ENCODE assay signal across 1 cellular context in the genomic region with DNA sequence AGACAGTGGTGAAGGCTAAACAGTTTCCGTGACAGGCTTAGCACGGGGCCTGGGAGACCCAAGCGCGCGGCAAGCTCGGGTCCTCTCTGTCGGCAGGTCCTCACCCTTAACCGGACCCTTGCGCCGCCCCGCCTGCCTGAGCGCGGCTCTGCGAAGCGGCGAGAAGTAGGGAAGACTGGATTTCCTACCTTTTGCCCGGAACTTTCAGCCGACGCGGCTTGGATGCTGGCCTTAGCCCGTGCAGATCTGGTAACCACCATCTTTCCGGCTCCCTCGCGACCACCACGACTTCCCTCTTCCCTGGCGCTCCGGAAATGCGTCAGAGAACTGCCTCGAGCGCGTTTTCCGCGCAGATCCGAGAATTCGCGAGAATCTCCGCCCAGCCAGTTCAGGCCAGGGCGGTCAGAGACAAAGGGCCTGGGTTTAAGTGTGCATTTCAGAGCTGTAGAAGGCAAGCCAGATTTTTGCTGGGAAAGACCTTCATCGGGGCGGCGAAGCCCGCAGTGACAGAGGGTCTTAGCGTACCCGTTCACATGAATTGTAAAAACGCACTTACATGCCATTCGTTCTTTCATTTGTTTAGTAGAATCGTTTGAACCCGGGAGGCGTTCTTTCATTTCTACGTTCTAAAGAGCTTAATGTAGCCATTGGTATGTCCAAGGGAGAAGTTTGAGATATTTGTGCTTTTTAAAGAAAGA.
TF ChIP-seq lines count a peak whose summit lies in the region.

A gene with protein sequence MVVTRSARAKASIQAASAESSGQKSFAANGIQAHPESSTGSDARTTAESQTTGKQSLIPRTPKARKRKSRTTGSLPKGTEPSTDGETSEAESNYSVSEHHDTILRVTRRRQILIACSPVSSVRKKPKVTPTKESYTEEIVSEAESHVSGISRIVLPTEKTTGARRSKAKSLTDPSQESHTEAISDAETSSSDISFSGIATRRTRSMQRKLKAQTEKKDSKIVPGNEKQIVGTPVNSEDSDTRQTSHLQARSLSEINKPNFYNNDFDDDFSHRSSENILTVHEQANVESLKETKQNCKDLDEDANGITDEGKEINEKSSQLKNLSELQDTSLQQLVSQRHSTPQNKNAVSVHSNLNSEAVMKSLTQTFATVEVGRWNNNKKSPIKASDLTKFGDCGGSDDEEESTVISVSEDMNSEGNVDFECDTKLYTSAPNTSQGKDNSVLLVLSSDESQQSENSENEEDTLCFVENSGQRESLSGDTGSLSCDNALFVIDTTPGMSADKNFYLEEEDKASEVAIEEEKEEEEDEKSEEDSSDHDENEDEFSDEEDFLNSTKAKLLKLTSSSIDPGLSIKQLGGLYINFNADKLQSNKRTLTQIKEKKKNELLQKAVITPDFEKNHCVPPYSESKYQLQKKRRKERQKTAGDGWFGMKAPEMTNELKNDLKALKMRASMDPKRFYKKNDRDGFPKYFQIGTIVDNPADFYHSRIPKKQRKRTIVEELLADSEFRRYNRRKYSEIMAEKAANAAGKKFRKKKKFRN (minus strand): TSS at position 318 of the 698 bp plus-strand sequence. CDS start 58 bp downstream, at position 260.

TF ChIP-seq in HepG2, 621 proteins besides CTCF, POLR2A, EP300 and RAD21 (continued from another document and continues in another):
- TF ChIP-seq, protein P1, sequence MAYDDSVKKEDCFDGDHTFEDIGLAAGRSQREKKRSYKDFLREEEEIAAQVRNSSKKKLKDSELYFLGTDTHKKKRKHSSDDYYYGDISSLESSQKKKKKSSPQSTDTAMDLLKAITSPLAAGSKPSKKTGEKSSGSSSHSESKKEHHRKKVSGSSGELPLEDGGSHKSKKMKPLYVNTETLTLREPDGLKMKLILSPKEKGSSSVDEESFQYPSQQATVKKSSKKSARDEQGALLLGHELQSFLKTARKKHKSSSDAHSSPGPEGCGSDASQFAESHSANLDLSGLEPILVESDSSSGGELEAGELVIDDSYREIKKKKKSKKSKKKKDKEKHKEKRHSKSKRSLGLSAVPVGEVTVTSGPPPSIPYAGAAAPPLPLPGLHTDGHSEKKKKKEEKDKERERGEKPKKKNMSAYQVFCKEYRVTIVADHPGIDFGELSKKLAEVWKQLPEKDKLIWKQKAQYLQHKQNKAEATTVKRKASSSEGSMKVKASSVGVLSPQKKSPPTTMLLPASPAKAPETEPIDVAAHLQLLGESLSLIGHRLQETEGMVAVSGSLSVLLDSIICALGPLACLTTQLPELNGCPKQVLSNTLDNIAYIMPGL (CRISPR knock-in tag; IDR thresholded peaks at IDR 0.05; ENCODE audit: borderline replicate concordance in 1 of 2, low read depth in 1 of 2): peak; percentile 73 to 84; a peak in 3 of 4 replicates
- TF ChIP-seq TAF1 (CRISPR knock-in tag; IDR thresholded peaks at IDR 0.05) (peak; percentile 96), ZNF337 (CRISPR knock-in tag; IDR thresholded peaks at IDR 0.05; ENCODE audit: borderline replicate concordance, low read depth) (peak; percentile 81; the same call in 1 of the 2 replicates), MED13 (CRISPR knock-in tag; IDR thresholded peaks at IDR 0.05) (peak; percentile 80; the same call in 1 of the 2 replicates), ZIK1 (CRISPR knock-in tag; IDR thresholded peaks at IDR 0.05; ENCODE audit: borderline replicate concordance, low read depth) (no peak), ASH2L (IDR thresholded peaks at IDR 0.05; ENCODE audit: insufficient read length, low read depth, low read length) (peak; percentile 84), DMAP1 (CRISPR knock-in tag; IDR thresholded peaks at IDR 0.05) (peak; percentile 89), ZNF616 (CRISPR knock-in tag; IDR thresholded peaks at IDR 0.05; ENCODE audit: low read depth) (no peak), TBL1XR1 (IDR thresholded peaks at IDR 0.05; ENCODE audit: borderline replicate concordance, low read length, partially characterized antibody) (no peak), REL (CRISPR knock-in tag; conservative IDR thresholded peaks at IDR 0.05) (peak; percentile 65; the same call in 1 of the 2 replicates), ZNF468 (CRISPR knock-in tag; IDR thresholded peaks at IDR 0.05) (0 out of 2 replicates have a peak, but pooled peaks have one; percentile 6), ZNF350 (CRISPR knock-in tag; IDR thresholded peaks at IDR 0.05; ENCODE audit: borderline replicate concordance, low read depth) (peak; percentile 81; the same call in 1 of the 2 replicates), PHF21A (CRISPR knock-in tag; IDR thresholded peaks at IDR 0.05) (no peak; the same call in 1 of the 2 replicates), EHMT2 (IDR thresholded peaks at IDR 0.05; ENCODE audit: borderline replicate concordance, low read depth, low read length) (no peak), NRL (CRISPR knock-in tag; IDR thresholded peaks at IDR 0.05; ENCODE audit: borderline replicate concordance) (no peak), CCDC6 (CRISPR knock-in tag; IDR thresholded peaks at IDR 0.05) (peak; percentile 73; the same call in 1 of the 2 replicates), ZNF326 (CRISPR knock-in tag; IDR thresholded peaks at IDR 0.05; ENCODE audit: borderline replicate concordance) (no peak), ZFP36 (IDR thresholded peaks at IDR 0.05; ENCODE audit: borderline replicate concordance, low read depth, low read length, partially characterized antibody) (no peak), ZNF430 (CRISPR knock-in tag; IDR thresholded peaks at IDR 0.05) (peak; percentile 53; the same call in 1 of the 2 replicates), ARNTL (CRISPR knock-in tag; IDR thresholded peaks at IDR 0.05) (peak; percentile 56; the same call in 1 of the 2 replicates), HOXA7 (CRISPR knock-in tag; IDR thresholded peaks at IDR 0.05) (no peak), ZNF747 (CRISPR knock-in tag; IDR thresholded peaks at IDR 0.05; ENCODE audit: borderline replicate concordance) (0 out of 2 replicates have a peak, but pooled peaks have one; percentile 94), ZNF83 (CRISPR knock-in tag; IDR thresholded peaks at IDR 0.05; ENCODE audit: borderline replicate concordance) (no peak), STAG1 (CRISPR knock-in tag; IDR thresholded peaks at IDR 0.05) (no peak; the same call in 1 of the 2 replicates), MED1 (CRISPR knock-in tag; IDR thresholded peaks at IDR 0.05) (peak; percentile 79), CC2D1A (CRISPR knock-in tag; IDR thresholded peaks at IDR 0.05) (no peak), ZNF577 (CRISPR knock-in tag; IDR thresholded peaks at IDR 0.05; ENCODE audit: borderline replicate concordance, low read depth) (no peak), AKAP8 (CRISPR knock-in tag; IDR thresholded peaks at IDR 0.05) (no peak), GTF2F1 (IDR thresholded peaks at IDR 0.05; ENCODE audit: low read length) (0 out of 2 replicates have a peak, but pooled peaks have one; percentile 52), ZNF329 (CRISPR knock-in tag; IDR thresholded peaks at IDR 0.05; ENCODE audit: low read depth) (no peak), SIX1 (CRISPR knock-in tag; IDR thresholded peaks at IDR 0.05; ENCODE audit: borderline replicate concordance) (no peak), RFX3 (CRISPR knock-in tag; IDR thresholded peaks at IDR 0.05) (no peak), ARID2 (CRISPR knock-in tag; IDR thresholded peaks at IDR 0.05; ENCODE audit: borderline replicate concordance) (no peak), SUZ12 (IDR thresholded peaks at IDR 0.05; ENCODE audit: low read depth, low read length) (no peak)
- TF ChIP-seq, protein P2, sequence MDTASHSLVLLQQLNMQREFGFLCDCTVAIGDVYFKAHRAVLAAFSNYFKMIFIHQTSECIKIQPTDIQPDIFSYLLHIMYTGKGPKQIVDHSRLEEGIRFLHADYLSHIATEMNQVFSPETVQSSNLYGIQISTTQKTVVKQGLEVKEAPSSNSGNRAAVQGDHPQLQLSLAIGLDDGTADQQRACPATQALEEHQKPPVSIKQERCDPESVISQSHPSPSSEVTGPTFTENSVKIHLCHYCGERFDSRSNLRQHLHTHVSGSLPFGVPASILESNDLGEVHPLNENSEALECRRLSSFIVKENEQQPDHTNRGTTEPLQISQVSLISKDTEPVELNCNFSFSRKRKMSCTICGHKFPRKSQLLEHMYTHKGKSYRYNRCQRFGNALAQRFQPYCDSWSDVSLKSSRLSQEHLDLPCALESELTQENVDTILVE (CRISPR knock-in tag; IDR thresholded peaks at IDR 0.05): peak; percentile 60; the same call in 1 of the 2 replicates
- TF ChIP-seq, protein P3, sequence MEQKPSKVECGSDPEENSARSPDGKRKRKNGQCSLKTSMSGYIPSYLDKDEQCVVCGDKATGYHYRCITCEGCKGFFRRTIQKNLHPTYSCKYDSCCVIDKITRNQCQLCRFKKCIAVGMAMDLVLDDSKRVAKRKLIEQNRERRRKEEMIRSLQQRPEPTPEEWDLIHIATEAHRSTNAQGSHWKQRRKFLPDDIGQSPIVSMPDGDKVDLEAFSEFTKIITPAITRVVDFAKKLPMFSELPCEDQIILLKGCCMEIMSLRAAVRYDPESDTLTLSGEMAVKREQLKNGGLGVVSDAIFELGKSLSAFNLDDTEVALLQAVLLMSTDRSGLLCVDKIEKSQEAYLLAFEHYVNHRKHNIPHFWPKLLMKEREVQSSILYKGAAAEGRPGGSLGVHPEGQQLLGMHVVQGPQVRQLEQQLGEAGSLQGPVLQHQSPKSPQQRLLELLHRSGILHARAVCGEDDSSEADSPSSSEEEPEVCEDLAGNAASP (CRISPR knock-in tag; IDR thresholded peaks at IDR 0.05; ENCODE audit: borderline replicate concordance): peak; percentile 60; the same call in 1 of the 2 replicates
- TF ChIP-seq, protein P4, sequence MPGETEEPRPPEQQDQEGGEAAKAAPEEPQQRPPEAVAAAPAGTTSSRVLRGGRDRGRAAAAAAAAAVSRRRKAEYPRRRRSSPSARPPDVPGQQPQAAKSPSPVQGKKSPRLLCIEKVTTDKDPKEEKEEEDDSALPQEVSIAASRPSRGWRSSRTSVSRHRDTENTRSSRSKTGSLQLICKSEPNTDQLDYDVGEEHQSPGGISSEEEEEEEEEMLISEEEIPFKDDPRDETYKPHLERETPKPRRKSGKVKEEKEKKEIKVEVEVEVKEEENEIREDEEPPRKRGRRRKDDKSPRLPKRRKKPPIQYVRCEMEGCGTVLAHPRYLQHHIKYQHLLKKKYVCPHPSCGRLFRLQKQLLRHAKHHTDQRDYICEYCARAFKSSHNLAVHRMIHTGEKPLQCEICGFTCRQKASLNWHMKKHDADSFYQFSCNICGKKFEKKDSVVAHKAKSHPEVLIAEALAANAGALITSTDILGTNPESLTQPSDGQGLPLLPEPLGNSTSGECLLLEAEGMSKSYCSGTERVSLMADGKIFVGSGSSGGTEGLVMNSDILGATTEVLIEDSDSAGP (CRISPR knock-in tag; IDR thresholded peaks at IDR 0.05; ENCODE audit: borderline replicate concordance): peak; percentile 88; the same call in 1 of the 2 replicates
- TF ChIP-seq, protein P5, sequence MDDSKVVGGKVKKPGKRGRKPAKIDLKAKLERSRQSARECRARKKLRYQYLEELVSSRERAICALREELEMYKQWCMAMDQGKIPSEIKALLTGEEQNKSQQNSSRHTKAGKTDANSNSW (CRISPR knock-in tag; IDR thresholded peaks at IDR 0.05; ENCODE audit: borderline replicate concordance): no peak
- TF ChIP-seq, protein P6, sequence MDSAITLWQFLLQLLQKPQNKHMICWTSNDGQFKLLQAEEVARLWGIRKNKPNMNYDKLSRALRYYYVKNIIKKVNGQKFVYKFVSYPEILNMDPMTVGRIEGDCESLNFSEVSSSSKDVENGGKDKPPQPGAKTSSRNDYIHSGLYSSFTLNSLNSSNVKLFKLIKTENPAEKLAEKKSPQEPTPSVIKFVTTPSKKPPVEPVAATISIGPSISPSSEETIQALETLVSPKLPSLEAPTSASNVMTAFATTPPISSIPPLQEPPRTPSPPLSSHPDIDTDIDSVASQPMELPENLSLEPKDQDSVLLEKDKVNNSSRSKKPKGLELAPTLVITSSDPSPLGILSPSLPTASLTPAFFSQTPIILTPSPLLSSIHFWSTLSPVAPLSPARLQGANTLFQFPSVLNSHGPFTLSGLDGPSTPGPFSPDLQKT (CRISPR knock-in tag; IDR thresholded peaks at IDR 0.05; ENCODE audit: borderline replicate concordance): no peak
- TF ChIP-seq, protein P7, sequence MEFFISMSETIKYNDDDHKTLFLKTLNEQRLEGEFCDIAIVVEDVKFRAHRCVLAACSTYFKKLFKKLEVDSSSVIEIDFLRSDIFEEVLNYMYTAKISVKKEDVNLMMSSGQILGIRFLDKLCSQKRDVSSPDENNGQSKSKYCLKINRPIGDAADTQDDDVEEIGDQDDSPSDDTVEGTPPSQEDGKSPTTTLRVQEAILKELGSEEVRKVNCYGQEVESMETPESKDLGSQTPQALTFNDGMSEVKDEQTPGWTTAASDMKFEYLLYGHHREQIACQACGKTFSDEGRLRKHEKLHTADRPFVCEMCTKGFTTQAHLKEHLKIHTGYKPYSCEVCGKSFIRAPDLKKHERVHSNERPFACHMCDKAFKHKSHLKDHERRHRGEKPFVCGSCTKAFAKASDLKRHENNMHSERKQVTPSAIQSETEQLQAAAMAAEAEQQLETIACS (CRISPR knock-in tag; IDR thresholded peaks at IDR 0.05): no peak
- TF ChIP-seq, protein P8, sequence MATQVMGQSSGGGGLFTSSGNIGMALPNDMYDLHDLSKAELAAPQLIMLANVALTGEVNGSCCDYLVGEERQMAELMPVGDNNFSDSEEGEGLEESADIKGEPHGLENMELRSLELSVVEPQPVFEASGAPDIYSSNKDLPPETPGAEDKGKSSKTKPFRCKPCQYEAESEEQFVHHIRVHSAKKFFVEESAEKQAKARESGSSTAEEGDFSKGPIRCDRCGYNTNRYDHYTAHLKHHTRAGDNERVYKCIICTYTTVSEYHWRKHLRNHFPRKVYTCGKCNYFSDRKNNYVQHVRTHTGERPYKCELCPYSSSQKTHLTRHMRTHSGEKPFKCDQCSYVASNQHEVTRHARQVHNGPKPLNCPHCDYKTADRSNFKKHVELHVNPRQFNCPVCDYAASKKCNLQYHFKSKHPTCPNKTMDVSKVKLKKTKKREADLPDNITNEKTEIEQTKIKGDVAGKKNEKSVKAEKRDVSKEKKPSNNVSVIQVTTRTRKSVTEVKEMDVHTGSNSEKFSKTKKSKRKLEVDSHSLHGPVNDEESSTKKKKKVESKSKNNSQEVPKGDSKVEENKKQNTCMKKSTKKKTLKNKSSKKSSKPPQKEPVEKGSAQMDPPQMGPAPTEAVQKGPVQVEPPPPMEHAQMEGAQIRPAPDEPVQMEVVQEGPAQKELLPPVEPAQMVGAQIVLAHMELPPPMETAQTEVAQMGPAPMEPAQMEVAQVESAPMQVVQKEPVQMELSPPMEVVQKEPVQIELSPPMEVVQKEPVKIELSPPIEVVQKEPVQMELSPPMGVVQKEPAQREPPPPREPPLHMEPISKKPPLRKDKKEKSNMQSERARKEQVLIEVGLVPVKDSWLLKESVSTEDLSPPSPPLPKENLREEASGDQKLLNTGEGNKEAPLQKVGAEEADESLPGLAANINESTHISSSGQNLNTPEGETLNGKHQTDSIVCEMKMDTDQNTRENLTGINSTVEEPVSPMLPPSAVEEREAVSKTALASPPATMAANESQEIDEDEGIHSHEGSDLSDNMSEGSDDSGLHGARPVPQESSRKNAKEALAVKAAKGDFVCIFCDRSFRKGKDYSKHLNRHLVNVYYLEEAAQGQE (IDR thresholded peaks at IDR 0.05; ENCODE audit: borderline replicate concordance in 1 of 2, low read depth in 1 of 2, low read length in 2 of 2): peak in 1 of 2 experiments; percentile 61; a peak in 1 of 4 replicates
- TF ChIP-seq, protein P9, sequence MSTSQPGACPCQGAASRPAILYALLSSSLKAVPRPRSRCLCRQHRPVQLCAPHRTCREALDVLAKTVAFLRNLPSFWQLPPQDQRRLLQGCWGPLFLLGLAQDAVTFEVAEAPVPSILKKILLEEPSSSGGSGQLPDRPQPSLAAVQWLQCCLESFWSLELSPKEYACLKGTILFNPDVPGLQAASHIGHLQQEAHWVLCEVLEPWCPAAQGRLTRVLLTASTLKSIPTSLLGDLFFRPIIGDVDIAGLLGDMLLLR (CRISPR knock-in tag; IDR thresholded peaks at IDR 0.05): peak; percentile 70; the same call in 1 of the 2 replicates
